25 cellular contexts compared by ENCODE assay signal in genomic region chr4:3374011-3374645, GRCh38.
"Had no signal": no experiment of that assay in that cellular context is flagged by ENCODE, and none has a peak within 500 bp of the region (broad histone marks: within the 10 kb centered on the region; RNA-seq: fewer than 3 reads in every experiment).

No MANE protein-coding gene starts in this region.

- H3K4me3 ChIP-seq: gastrocnemius medialis, left ventricle myocardium inferior, pancreas, transverse colon, vagina had no signal

- H3K27me3 ChIP-seq: brain microvascular endothelial cell, gastrocnemius medialis, pancreas, transverse colon, vagina had no signal

- H3K36me3 Mint-ChIP-seq: activated naive CD4-positive, alpha-beta T cell treated with anti-CD3 and anti-CD28 coated beads, Interleukin-2, amount 10 ng/mL, durations not matched to agents 7 days and 5 days had no signal

- H3K27ac Mint-ChIP-seq: activated CD8-positive, alpha-beta T cell treated with anti-CD3 and anti-CD28 coated beads for 36 hours; activated naive CD4-positive, alpha-beta T cell treated with anti-CD3 and anti-CD28 coated beads, Interleukin-2, amount 10 ng/mL, durations not matched to agents 7 days and 5 days; stimulated activated naive CD8-positive, alpha-beta T cell treated with anti-CD3 and anti-CD28 coated beads, Interleukin-15, Interleukin-2, amounts not matched to agents 100 ng/mL and 50 ng/mL, for 24 hours; T-cell had no signal

- H3K4me3 Mint-ChIP-seq: activated CD8-positive, alpha-beta T cell treated with anti-CD3 and anti-CD28 coated beads for 36 hours; activated naive CD4-positive, alpha-beta T cell treated with anti-CD3 and anti-CD28 coated beads, Interleukin-2, amount 10 ng/mL, durations not matched to agents 7 days and 5 days; activated T-cell treated with anti-CD3 and anti-CD28 coated beads, Interleukin-2, amount 50 U/mL, for 4 hours; stimulated activated naive CD8-positive, alpha-beta T cell treated with anti-CD3 and anti-CD28 coated beads, Interleukin-15, Interleukin-2, amounts not matched to agents 100 ng/mL and 50 ng/mL, for 24 hours had no signal

- FAIRE-seq: pancreas had no signal

- DNase-seq: activated CD4-positive, alpha-beta T cell treated with anti-CD3 and anti-CD28 coated beads for 48 hours; activated CD4-positive, CD25-positive, alpha-beta regulatory T cell; activated CD8-positive, alpha-beta memory T cell treated with anti-CD3 and anti-CD28 coated beads, Interleukin-2, amount 50 U/mL, for 4 hours; activated CD8-positive, alpha-beta T cell treated with anti-CD3 and anti-CD28 coated beads for 36 hours; activated naive CD4-positive, alpha-beta T cell treated with anti-CD3 and anti-CD28 coated beads, Interleukin-2, amount 10 ng/mL, durations not matched to agents 7 days and 5 days; activated T-cell treated with anti-CD3 and anti-CD28 coated beads, Interleukin-2, amount 50 U/mL, for 4 hours; aorta; brain microvascular endothelial cell; cerebellar nuclear complex; cortex of kidney; effector CD4-positive, alpha-beta T cell; gastrocnemius medialis; immature natural killer cell; kidney glomerular epithelial cell; left ventricle myocardium inferior; mesendoderm; naive thymus-derived CD8-positive, alpha-beta T cell; pancreas; stimulated activated CD8-positive, alpha-beta memory T cell treated with anti-CD3 and anti-CD28 coated beads, Interleukin-4, amount 100 ng/mL, for 48 hours; T-cell; T-helper 9 cell; transverse colon had no signal

- ATAC-seq: activated CD8-positive, alpha-beta T cell treated with anti-CD3 and anti-CD28 coated beads for 36 hours; activated T-cell treated with anti-CD3 and anti-CD28 coated beads, Interleukin-2, amount 50 U/mL, for 4 hours; gastrocnemius medialis; naive thymus-derived CD8-positive, alpha-beta T cell; pancreas; T-cell had no signal

- H3K9me3 ChIP-seq: gastrocnemius medialis, left ventricle myocardium inferior, neutrophil, pancreas, transverse colon, vagina had no signal

- H3K27ac ChIP-seq: brain microvascular endothelial cell, gastrocnemius medialis, left ventricle myocardium inferior, neutrophil, transverse colon, vagina had no signal

- H3K9me3 Mint-ChIP-seq: activated CD8-positive, alpha-beta T cell treated with anti-CD3 and anti-CD28 coated beads for 36 hours; immature natural killer cell had no signal

- H3K36me3 ChIP-seq: brain microvascular endothelial cell, gastrocnemius medialis, left ventricle myocardium inferior, neutrophil, pancreas, transverse colon, vagina had no signal
